ENCODE assay signal across 26 cellular contexts in genomic region chr18:77635441-77635840, GRCh38.
DNase-seq lines count a peak whose midpoint lies in the region; ATAC-seq and TF ChIP-seq lines count a peak whose summit lies in the region.
"Had no signal": no experiment of that assay in that cellular context is flagged by ENCODE, and none has a peak within 500 bp of the region (broad histone marks: within the 10 kb centered on the region; RNA-seq: fewer than 3 reads in every experiment).

No MANE protein-coding gene starts in this region.

- H3K4me3 ChIP-seq in heart right ventricle (no peak overlapping the region), aorta (ENCODE audit: low read length in 2 of 2) (no peak overlapping the region), prostate gland (no peak overlapping the region)
- H3K4me3 ChIP-seq: esophagus squamous epithelium, neural progenitor cell, right lobe of liver had no signal

- TF ChIP-seq CTCF in heart right ventricle (IDR thresholded peaks at IDR 0.05) (no peak), prostate gland (IDR thresholded peaks at IDR 0.05) (no peak)

- H3K9me3 ChIP-seq in heart right ventricle (peaks cover 0 to 12% (median 0%) of the 10 kb centered on the region in 11 donors), aorta (ENCODE audit: control insufficient read depth, low read length) (peaks cover 4% of the 10 kb centered on the region), prostate gland (no peaks in the 10 kb centered on the region)
- H3K9me3 ChIP-seq: BE2C, esophagus squamous epithelium, right lobe of liver had no signal

- H3K36me3 ChIP-seq in heart right ventricle (no peaks in the 10 kb centered on the region), aorta (ENCODE audit: control insufficient read depth in 1 of 2, insufficient read depth in 2 of 2, low read length in 1 of 2) (no peaks in the 10 kb centered on the region), prostate gland (no peaks in the 10 kb centered on the region)
- H3K36me3 ChIP-seq: BE2C, esophagus squamous epithelium, neural progenitor cell, right lobe of liver had no signal

- DNase-seq in NCI-H1694 (lab: John Stamatoyannopoulos, UW) (peak; percentile 18), NCI-H1694 treated with DMSO at 0.1 percent for 48 hours (lab: John Stamatoyannopoulos, UW) (no peak), heart right ventricle (peak in 1 of 2 donors; percentile 49), occipital lobe (lab: John Stamatoyannopoulos, UW) (peak; percentile 48), aorta (no peak), prostate gland (ENCODE audit: low spot score) (no peak)
- DNase-seq in stimulated activated CD4-positive, alpha-beta T cell treated with anti-CD3 and anti-CD28 coated beads, Interleukin-2, amount 100 ng/mL, for 24 hours: no peak
- DNase-seq: activated CD4-positive, alpha-beta T cell treated with anti-CD3 and anti-CD28 coated beads for 36 hours; activated CD8-positive, alpha-beta memory T cell treated with anti-CD3 and anti-CD28 coated beads, Interleukin-2, amount 10 ng/mL, durations not matched to agents 7 days and 5 days; BE2C; Calu3; effector CD4-positive, alpha-beta T cell; esophagus squamous epithelium; GOT3; KG1; kidney glomerular epithelial cell; NCI-H1048; NCI-H2107; NCI-H526; right lobe of liver; stimulated activated naive CD8-positive, alpha-beta T cell treated with anti-CD3 and anti-CD28 coated beads, Interleukin-15, Interleukin-2, amounts not matched to agents 100 U/mL and 50 U/mL, for 24 hours; SW 1271; trophoblast cell had no signal

- 50 to 54% methylated on average over 10 of the region's 10 CpGs for WGBS in heart right ventricle, 2 donors
- 57 to 64% methylated on average over 10 of the region's 10 CpGs for WGBS in aorta, 2 donors
- 54% methylated on average over 10 of the region's 10 CpGs for WGBS in prostate gland

- H3K27me3 ChIP-seq in heart right ventricle (no peaks in the 10 kb centered on the region), aorta (ENCODE audit: control insufficient read depth in 1 of 2, insufficient read depth in 2 of 2, low read length in 1 of 2) (no peaks in the 10 kb centered on the region), prostate gland (replicated peaks; ENCODE audit: insufficient read depth) (no peaks in the 10 kb centered on the region)
- H3K27me3 ChIP-seq: BE2C, esophagus squamous epithelium, neural progenitor cell, right lobe of liver had no signal

- peaks cover 0 to 5% (median 0%) of the 10 kb centered on the region in 9 donors for H3K4me1 ChIP-seq in heart right ventricle
- no peaks in the 10 kb centered on the region for H3K4me1 ChIP-seq in aorta (ENCODE audit: control insufficient read depth in 1 of 2, insufficient read depth in 2 of 2, low read length in 2 of 2)
- H3K4me1 ChIP-seq in prostate gland (replicated peaks): no peaks in the 10 kb centered on the region
- H3K4me1 ChIP-seq: BE2C, neural progenitor cell, right lobe of liver had no signal

- intact Hi-C loops in heart right ventricle (cut with DNase I): no loop called here
- intact Hi-C loops in aorta (cut with DNase I): no loop called here
- intact Hi-C loops in prostate gland (cut with DNase I): no loop called here

- no peak for TF ChIP-seq POLR2A in prostate gland (IDR thresholded peaks at IDR 0.05)

- peak overlapping the region in 1 of 10 donors; percentile 28 for H3K27ac ChIP-seq in heart right ventricle
- no peak overlapping the region for H3K27ac ChIP-seq in aorta (ENCODE audit: low read depth in 1 of 2, low read length in 2 of 2)
- H3K27ac ChIP-seq in prostate gland: no peak overlapping the region
- H3K27ac ChIP-seq: 22Rv1, neural progenitor cell, right lobe of liver had no signal

- peak in 7 of 8 donors; percentile 58 to 88 (median 74) for ATAC-seq in heart right ventricle
- ATAC-seq in aorta (ENCODE audit: low FRiP score): peak; percentile 65
- ATAC-seq in GM18907 (IDR thresholded peaks at IDR 0.05; ENCODE audit: unreplicated experiment): no peak
- ATAC-seq: activated CD4-positive, alpha-beta T cell treated with anti-CD3 and anti-CD28 coated beads for 36 hours; activated CD8-positive, alpha-beta memory T cell treated with anti-CD3 and anti-CD28 coated beads, Interleukin-2, amount 10 ng/mL, durations not matched to agents 7 days and 5 days; right lobe of liver; stimulated activated naive CD8-positive, alpha-beta T cell treated with anti-CD3 and anti-CD28 coated beads, Interleukin-15, Interleukin-2, amounts not matched to agents 100 U/mL and 50 U/mL, for 24 hours had no signal

Comparison
In these comparisons a context has a peak if more than half of its experiments do, and no peak if none do; other contexts are left out.
1. DNase-seq: peak in NCI-H1694 (single experiment) and occipital lobe (single experiment); none in NCI-H1694 treated with DMSO at 0.1 percent for 48 hours (single experiment), aorta (0 of 2), stimulated activated CD4-positive, alpha-beta T cell treated with anti-CD3 and anti-CD28 coated beads, Interleukin-2, amount 100 ng/mL, for 24 hours (0 of 2) and prostate gland (single experiment).